Comparison of ENCODE assay signal across 14 cellular contexts in genomic region chr2:172859821-172860707, GRCh38.
DNase-seq lines count a peak whose midpoint lies in the region; ATAC-seq and TF ChIP-seq lines count a peak whose summit lies in the region.
"Had no signal": no experiment of that assay in that cellular context is flagged by ENCODE, and none has a peak within 500 bp of the region (broad histone marks: within the 10 kb centered on the region; RNA-seq: fewer than 3 reads in every experiment).

No MANE protein-coding gene starts in this region.

- POLR2A ChIA-PET in SK-N-SH (lab: Yijun Ruan, JAX), result interaction anchor here (0.7 to 1.4 kb wide), 4 partner anchors 37 to 71 kb away, joined by 3 to 5 read pairs (median 4); no protein-coding TSS in a partner anchor

- TF ChIP-seq RAD21 in SK-N-SH (IDR thresholded peaks at IDR 0.05; ENCODE audit: low read length), result peak; percentile 17

- H3K9me3 ChIP-seq in SK-N-SH, result no peaks in the 10 kb centered on the region
- no peaks in the 10 kb centered on the region for H3K9me3 ChIP-seq in right cardiac atrium (ENCODE audit: control insufficient read depth, low read length)
- H3K9me3 ChIP-seq in upper lobe of left lung, result peaks cover 0 to under 1% (median 0%) of the 10 kb centered on the region in 4 donors
- H3K9me3 ChIP-seq: colonic mucosa had no signal

- peak overlapping the region; percentile 27 to 33 for H3K4me3 ChIP-seq in SK-N-SH (ENCODE audit: low read depth in 2 of 2, low read length in 1 of 2)
- peak overlapping the region; percentile 55 for H3K4me3 ChIP-seq in right cardiac atrium (ENCODE audit: low read length)
- H3K4me3 ChIP-seq in upper lobe of left lung, result peak overlapping the region in 3 of 4 donors; percentile 16 to 28 (median 19)
- H3K4me3 ChIP-seq: colonic mucosa had no signal

- H3K4me2 ChIP-seq in SK-N-SH, result peak overlapping the region; percentile 63
- H3K4me2 ChIP-seq: KMS-11 had no signal

- H3K4me1 ChIP-seq in SK-N-SH (ENCODE audit: control insufficient read depth in 1 of 2, insufficient read depth in 2 of 2, low read depth in 1 of 2, low read length in 1 of 2) (peaks cover 5 to 34% of the 10 kb centered on the region in 2 experiments; a peak in 2 of 4 replicates), right cardiac atrium (ENCODE audit: control insufficient read depth, insufficient read depth, low read length) (peaks cover 8% of the 10 kb centered on the region), upper lobe of left lung (peaks cover 3 to 9% (median 4%) of the 10 kb centered on the region in 4 donors)
- H3K4me1 ChIP-seq: colonic mucosa had no signal

- H3K36me3 ChIP-seq in SK-N-SH (replicated peaks in 1 of 2; ENCODE audit: control insufficient read depth in 1 of 2, insufficient read depth in 2 of 2, low read length in 1 of 2) (no peaks in the 10 kb centered on the region), upper lobe of left lung (no peaks in the 10 kb centered on the region)
- H3K36me3 ChIP-seq: colonic mucosa, WERI-Rb-1 had no signal

- peak overlapping the region; percentile 64 for H2AFZ ChIP-seq in SK-N-SH (ENCODE audit: low read depth)

- H3F3A ChIP-seq in SK-N-SH (replicated peaks; ENCODE audit: insufficient read depth), result no peaks in the 10 kb centered on the region

- DNase-seq in Right ventricle myocardium superior, result no peak
- DNase-seq in left ventricle myocardium superior, result no peak
- DNase-seq in SK-N-SH, result peak; percentile 54
- no peak for DNase-seq in right cardiac atrium
- DNase-seq in upper lobe of left lung, result no peak
- DNase-seq in epidermal melanocyte (ENCODE audit: insufficient read length, low spot score), result no peak
- no peak for DNase-seq in A172 (ENCODE audit: low spot score)
- DNase-seq in iPS-NIHi11 (ENCODE audit: low spot score), result no peak
- DNase-seq: ACHN; activated T-cell treated with anti-CD3 and anti-CD28 coated beads, Interleukin-2, amount 50 U/mL, for 72 hours; colonic mucosa; stimulated activated CD4-positive, alpha-beta T cell treated with anti-CD3 and anti-CD28 coated beads, Interleukin-1b, Interleukin-23, amount 100 ng/mL, for 48 hours; WERI-Rb-1 had no signal

- H3K27me3 ChIP-seq in SK-N-SH (ENCODE audit: insufficient read depth) (no peaks in the 10 kb centered on the region), right cardiac atrium (ENCODE audit: control insufficient read depth, insufficient read depth) (no peaks in the 10 kb centered on the region), upper lobe of left lung (no peaks in the 10 kb centered on the region)

- ATAC-seq in Right ventricle myocardium superior (ENCODE audit: poor library complexity), result peak; percentile 26
- no peak for ATAC-seq in left ventricle myocardium superior
- ATAC-seq in right cardiac atrium, result peak; percentile 49 to 70
- ATAC-seq in upper lobe of left lung (ENCODE audit: low FRiP score in 2 of 2), result no peak
- ATAC-seq: activated T-cell treated with anti-CD3 and anti-CD28 coated beads, Interleukin-2, amount 50 U/mL, for 72 hours had no signal

- intact Hi-C loops in Right ventricle myocardium superior (cut with DNase I), result no loop called here
- intact Hi-C loops in left ventricle myocardium superior (cut with micrococcal nuclease), result no loop called here
- intact Hi-C loops in right cardiac atrium (cut with DNase I), result loop anchor here in 2 of 4 donors (5.0 kb wide), 3 partner anchors 38 to 72 kb away; no protein-coding TSS in a partner anchor

- no peak for TF ChIP-seq CTCF in SK-N-SH (IDR thresholded peaks at IDR 0.05)
- no peak for TF ChIP-seq CTCF in upper lobe of left lung (IDR thresholded peaks at IDR 0.05)

- no peaks in the 10 kb centered on the region for H3K79me2 ChIP-seq in SK-N-SH (ENCODE audit: insufficient read depth)

- H3K9me2 ChIP-seq in SK-N-SH, result no peaks in the 10 kb centered on the region

- TF ChIP-seq EP300 in SK-N-SH (IDR thresholded peaks at IDR 0.05; ENCODE audit: borderline replicate concordance in 1 of 2, low read depth in 1 of 2, low read length in 1 of 2) (peak in 1 of 2 experiments; percentile 27; a peak in 1 of 4 replicates), upper lobe of left lung (IDR thresholded peaks at IDR 0.05) (no peak)

- CTCF ChIA-PET in SK-N-SH (lab: Yijun Ruan, JAX), result interaction anchor here (0.6 to 9.5 kb wide), 12 partner anchors 10 to 1475 kb away, joined by 3 to 98 read pairs (median 3); no protein-coding TSS in a partner anchor

- no peaks in the 10 kb centered on the region for H4K20me1 ChIP-seq in SK-N-SH (ENCODE audit: insufficient read depth)

- TF ChIP-seq POLR2A in upper lobe of left lung (IDR thresholded peaks at IDR 0.05), result no peak

- WGBS in SK-N-SH (ENCODE audit: low lambda C conversion rate), result 13% methylated on average over 10 of the region's 10 CpGs
- WGBS in right cardiac atrium, result 27% methylated on average over 10 of the region's 10 CpGs
- WGBS in upper lobe of left lung, 2 donors, result 33 to 44% methylated on average over 10 of the region's 10 CpGs

- H3K9ac ChIP-seq in SK-N-SH, result no peak overlapping the region
- H3K9ac ChIP-seq: KMS-11 had no signal

- H3K27ac ChIP-seq in SK-N-SH (ENCODE audit: low read depth in 2 of 2, low read length in 1 of 2) (peak overlapping the region in 1 of 2 experiments; percentile 99; a peak in 3 of 4 replicates), right cardiac atrium (ENCODE audit: low read length) (no peak overlapping the region), upper lobe of left lung (peak overlapping the region; percentile 9 to 73 (median 26))
- H3K27ac ChIP-seq: colonic mucosa, KMS-11, WERI-Rb-1 had no signal

TF ChIP-seq in SK-N-SH, 30 proteins besides CTCF, POLR2A, EP300 and RAD21:
- TF ChIP-seq MXI1 (IDR thresholded peaks at IDR 0.05; ENCODE audit: low read depth, low read length) (peak; percentile 82; the same call in 1 of the 2 replicates), PBX3 (IDR thresholded peaks at IDR 0.05) (no peak), FOXJ3 (CRISPR knock-in tag; IDR thresholded peaks at IDR 0.05) (peak; percentile 83; the same call in 1 of the 2 replicates), GATA2 (CRISPR knock-in tag; IDR thresholded peaks at IDR 0.05) (peak; percentile 88), TAF1 (IDR thresholded peaks at IDR 0.05; ENCODE audit: borderline replicate concordance, low read depth, low read length) (no peak), YY1 (IDR thresholded peaks at IDR 0.05; ENCODE audit: low read depth) (no peak), RCOR1 (IDR thresholded peaks at IDR 0.05; ENCODE audit: low read length) (peak; percentile 65; the same call in 1 of the 2 replicates), MAX (IDR thresholded peaks at IDR 0.05; ENCODE audit: low read depth) (no peak)
TF ChIP-seq in SK-N-SH: peak in this region for 4.

Comparison
In these comparisons a context has a peak if more than half of its experiments do, and no peak if none do; other contexts are left out.
1. ATAC-seq: peak in Right ventricle myocardium superior (single experiment) and right cardiac atrium (2 of 2); none in left ventricle myocardium superior (single experiment) and upper lobe of left lung (0 of 2).
2. Peak in every context shown above with its lines, with median percentiles within 50 percentile points of each other: H3K4me3 ChIP-seq.